Comparison of ENCODE assay signal across 8 cellular contexts in genomic region chr1:36463773-36464604, GRCh38. TPM values are rescaled to one million over a fixed set of nuclear protein-coding genes. Genes with fewer than 3 reads are reported as not detected.
DNase-seq lines count a peak whose midpoint lies in the region; FAIRE-seq and TF ChIP-seq lines count a peak whose summit lies in the region.

Gene MRPS15, minus strand, starts transcription at chr1:36464384. Its CDS starts 109 bp downstream, at chr1:36464275.

- H3K27ac ChIP-seq in neutrophil (peak within 1 kb of the TSS; percentile 82), substantia nigra (ENCODE audit: low read depth, low read length, poor library complexity, severe bottlenecking) (peak within 1 kb of the TSS; percentile 81)

- peak; percentile 21 for FAIRE-seq in frontal cortex (lab: Jason Lieb, UNC)

- H3K9me3 Mint-ChIP-seq in activated naive CD4-positive, alpha-beta T cell treated with anti-CD3 and anti-CD28 coated beads for 36 hours, result no peaks in the 10 kb centered on the region

- peak within 1 kb of the TSS; percentile 99 for H3K4me3 Mint-ChIP-seq in activated naive CD4-positive, alpha-beta T cell treated with anti-CD3 and anti-CD28 coated beads for 36 hours

- DNase-seq in GF-D8 (lab: John Stamatoyannopoulos, UW), result peak; percentile 84
- DNase-seq in HEK293T (ENCODE audit: extremely low spot score), result peak; percentile 94
- peak; percentile 93 for DNase-seq in MV-4-11 (lab: John Stamatoyannopoulos, UW)
- peak; percentile 95 for DNase-seq in SK-MEL-5 (ENCODE audit: low read depth, low spot score)
- peak; percentile 98 for DNase-seq in activated naive CD4-positive, alpha-beta T cell treated with anti-CD3 and anti-CD28 coated beads for 36 hours
- DNase-seq in frontal cortex (ENCODE audit: low spot score in 2 of 2), result peak; percentile 87 to 97
- DNase-seq in substantia nigra (lab: John Stamatoyannopoulos, UW), result peak; percentile 51 to 98 (median 93)

- TF ChIP-seq CTCF in neutrophil (IDR thresholded peaks at IDR 0.05), result peak; percentile 41

- H3K27me3 ChIP-seq in neutrophil, result no peaks in the 10 kb centered on the region

- in situ Hi-C loops in SK-MEL-5 (cut with HindIII; ENCODE audit: low pct_unique_long_range_greater_than_20kb, low sequenced_read_pairs), result no loop called here

- H3K36me3 Mint-ChIP-seq in activated naive CD4-positive, alpha-beta T cell treated with anti-CD3 and anti-CD28 coated beads for 36 hours (ENCODE audit: low read depth), result peaks cover 25% of the 10 kb centered on the region

- H3K27me3 Mint-ChIP-seq in activated naive CD4-positive, alpha-beta T cell treated with anti-CD3 and anti-CD28 coated beads for 36 hours (ENCODE audit: low read depth), result no peaks in the 10 kb centered on the region

- peaks cover 55% of the 10 kb centered on the region in 2 experiments for H3K4me1 ChIP-seq in neutrophil (ENCODE audit: control insufficient read depth in 1 of 2, insufficient read depth in 1 of 2, low read depth in 1 of 2, low read length in 1 of 2)

- CTCF ChIA-PET in HEK293T (lab: Yijun Ruan, JAX), result interaction anchor here (0.6 kb wide), 1 partner anchor 154 kb away, joined by 3 read pairs; no protein-coding TSS in a partner anchor
- CTCF ChIA-PET in activated naive CD4-positive, alpha-beta T cell treated with anti-CD3 and anti-CD28 coated beads for 36 hours (lab: Charles Lee), result interaction anchor here (1.3 kb wide), 1 partner anchor 17 kb away, joined by 3 read pairs; no protein-coding TSS in a partner anchor

- intact Hi-C loops in activated naive CD4-positive, alpha-beta T cell treated with anti-CD3 and anti-CD28 coated beads for 36 hours (cut with micrococcal nuclease), result loop anchor here (1.0 to 5.0 kb wide), 4 partner anchors 14 to 1228 kb away; partner anchors contain the start of genes CDCA8, OSCP1, THRAP3 and TRAPPC3

- peaks cover 44% of the 10 kb centered on the region for H3K36me3 ChIP-seq in neutrophil

- peak within 1 kb of the TSS; percentile 75 to 81 for H3K4me3 ChIP-seq in neutrophil (ENCODE audit: low read depth in 1 of 2, low read length in 1 of 2)

- peaks cover 29% of the 10 kb centered on the region for H3K4me1 Mint-ChIP-seq in activated naive CD4-positive, alpha-beta T cell treated with anti-CD3 and anti-CD28 coated beads for 36 hours (ENCODE audit: low read depth)

- peak within 1 kb of the TSS; percentile 97 for H3K27ac Mint-ChIP-seq in activated naive CD4-positive, alpha-beta T cell treated with anti-CD3 and anti-CD28 coated beads for 36 hours

- POLR2A ChIA-PET in HEK293T (lab: Yijun Ruan, JAX), result interaction anchor here (0.6 to 6.8 kb wide), 24 partner anchors 8 to 1226 kb away, joined by 3 to 77 read pairs (median 5); partner anchors contain the start of genes CSF3R, OSCP1, SH3D21 and STK40

- H3K9me3 ChIP-seq in neutrophil, result peaks cover 2% of the 10 kb centered on the region

TF ChIP-seq in HEK293T, 16 proteins besides CTCF, POLR2A, EP300 and RAD21:
- TF ChIP-seq TARDBP (IDR thresholded peaks at IDR 0.05), result no peak
- no peak for TF ChIP-seq NFRKB (IDR thresholded peaks at IDR 0.05)
- TF ChIP-seq SUZ12 (IDR thresholded peaks at IDR 0.05), result no peak
- peak; percentile 82 for TF ChIP-seq ELF4 (IDR thresholded peaks at IDR 0.05)
- TF ChIP-seq ZNF384 (IDR thresholded peaks at IDR 0.05), result no peak
- peak; percentile 86 for TF ChIP-seq ARNT (IDR thresholded peaks at IDR 0.05)
- no peak for TF ChIP-seq SP1 (IDR thresholded peaks at IDR 0.05)
- peak; percentile 69 for TF ChIP-seq L3MBTL2 (conservative IDR thresholded peaks at IDR 0.05)
- no peak for TF ChIP-seq LEF1 (IDR thresholded peaks at IDR 0.05; ENCODE audit: borderline replicate concordance)
- TF ChIP-seq PKNOX1 (IDR thresholded peaks at IDR 0.05), result no peak
- TF ChIP-seq FOXA1 (IDR thresholded peaks at IDR 0.05), result no peak
- TF ChIP-seq HDGF (IDR thresholded peaks at IDR 0.05; ENCODE audit: borderline replicate concordance), result no peak
- no peak for TF ChIP-seq BHLHE40 (IDR thresholded peaks at IDR 0.05; ENCODE audit: borderline replicate concordance)
- no peak for TF ChIP-seq CTBP1 (IDR thresholded peaks at IDR 0.05; ENCODE audit: borderline replicate concordance)

RNA-seq across cellular contexts. Expression of gene MRPS15, which starts in this region (rescaled TPM):
- 99.6 and 113 TPM in 2 replicates for total RNA-seq in SK-MEL-5 (2014; rRNA removed; shearing (Covaris generic))
- polyA plus RNA-seq in SK-MEL-5 (2015; cell fraction: cytosol; rRNA removed), result 93.7 and 112 TPM in 2 replicates
- polyA plus RNA-seq in SK-MEL-5 (2015; cell fraction: nucleus; rRNA removed), result 33.4 and 58.1 TPM in 2 replicates
- total RNA-seq in activated naive CD4-positive, alpha-beta T cell treated with anti-CD3 and anti-CD28 coated beads for 36 hours, result 100 to 1,000 TPM; 122 to 141 TPM
- 15.9 TPM for total RNA-seq in frontal cortex

Comparison
In these comparisons a context has a peak if more than half of its experiments do, and no peak if none do; other contexts are left out.
1. Peak in every context shown above with its lines: DNase-seq, H3K4me3 ChIP-seq and H3K27ac ChIP-seq.